In the genomic region with DNA sequence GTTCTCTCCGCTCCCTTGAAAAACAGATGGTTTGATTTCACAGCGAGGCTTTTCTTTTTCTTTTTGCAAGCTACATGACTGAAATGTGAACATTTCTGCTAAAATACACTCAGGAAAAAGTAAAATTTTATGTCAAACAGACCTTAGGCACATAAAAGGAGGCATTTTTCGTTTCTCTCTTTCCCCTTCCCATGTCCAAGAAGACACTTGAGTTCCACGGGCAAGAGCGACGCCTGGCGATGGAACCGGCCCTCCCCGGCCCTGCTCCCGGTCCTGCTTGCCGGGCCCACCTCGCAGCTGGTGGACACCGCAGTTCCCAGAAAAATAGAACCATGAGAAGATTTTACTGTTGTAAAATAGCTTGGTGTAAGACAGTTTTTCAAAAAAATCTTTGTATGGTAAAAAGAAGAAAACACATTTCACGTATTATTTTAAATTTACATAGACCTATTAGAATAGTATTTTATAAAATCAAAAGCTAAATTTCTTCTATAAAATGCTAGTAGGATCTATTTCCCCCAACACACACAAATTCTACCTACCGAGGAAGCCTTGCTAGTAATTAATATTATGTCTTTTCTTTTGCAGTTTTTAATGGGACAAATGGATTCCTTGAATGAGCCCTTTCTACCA, we compare ENCODE assay signal across 1 cellular context.
TF ChIP-seq lines count a peak whose summit lies in the region.

No MANE protein-coding gene starts in this region.

TF ChIP-seq in HepG2, 621 proteins besides CTCF, POLR2A, EP300 and RAD21 (continued from another document):
- TF ChIP-seq, protein P1, sequence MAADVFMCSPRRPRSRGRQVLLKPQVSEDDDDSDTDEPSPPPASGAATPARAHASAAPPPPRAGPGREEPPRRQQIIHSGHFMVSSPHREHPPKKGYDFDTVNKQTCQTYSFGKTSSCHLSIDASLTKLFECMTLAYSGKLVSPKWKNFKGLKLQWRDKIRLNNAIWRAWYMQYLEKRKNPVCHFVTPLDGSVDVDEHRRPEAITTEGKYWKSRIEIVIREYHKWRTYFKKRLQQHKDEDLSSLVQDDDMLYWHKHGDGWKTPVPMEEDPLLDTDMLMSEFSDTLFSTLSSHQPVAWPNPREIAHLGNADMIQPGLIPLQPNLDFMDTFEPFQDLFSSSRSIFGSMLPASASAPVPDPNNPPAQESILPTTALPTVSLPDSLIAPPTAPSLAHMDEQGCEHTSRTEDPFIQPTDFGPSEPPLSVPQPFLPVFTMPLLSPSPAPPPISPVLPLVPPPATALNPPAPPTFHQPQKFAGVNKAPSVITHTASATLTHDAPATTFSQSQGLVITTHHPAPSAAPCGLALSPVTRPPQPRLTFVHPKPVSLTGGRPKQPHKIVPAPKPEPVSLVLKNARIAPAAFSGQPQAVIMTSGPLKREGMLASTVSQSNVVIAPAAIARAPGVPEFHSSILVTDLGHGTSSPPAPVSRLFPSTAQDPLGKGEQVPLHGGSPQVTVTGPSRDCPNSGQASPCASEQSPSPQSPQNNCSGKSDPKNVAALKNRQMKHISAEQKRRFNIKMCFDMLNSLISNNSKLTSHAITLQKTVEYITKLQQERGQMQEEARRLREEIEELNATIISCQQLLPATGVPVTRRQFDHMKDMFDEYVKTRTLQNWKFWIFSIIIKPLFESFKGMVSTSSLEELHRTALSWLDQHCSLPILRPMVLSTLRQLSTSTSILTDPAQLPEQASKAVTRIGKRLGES (CRISPR knock-in tag; IDR thresholded peaks at IDR 0.05; ENCODE audit: borderline replicate concordance) = 0 out of 2 replicates have a peak, but pooled peaks have one; percentile 57
- 0 out of 2 replicates have a peak, but pooled peaks have one; percentile 45 for TF ChIP-seq ZNF124 (CRISPR knock-in tag; IDR thresholded peaks at IDR 0.05)
- TF ChIP-seq HNRNPH1 (optimal IDR thresholded peaks at IDR 0.05; ENCODE audit: low read depth, low read length) = no peak
- peak; percentile 63; the same call in 1 of the 2 replicates for TF ChIP-seq ZKSCAN8 (CRISPR knock-in tag; IDR thresholded peaks at IDR 0.05; ENCODE audit: borderline replicate concordance)
- TF ChIP-seq KLF11 (CRISPR knock-in tag; IDR thresholded peaks at IDR 0.05) = 0 out of 2 replicates have a peak, but pooled peaks have one; percentile 36
- peak; percentile 24; the same call in 1 of the 2 replicates for TF ChIP-seq FOSL2 (CRISPR knock-in tag; IDR thresholded peaks at IDR 0.05)
- TF ChIP-seq GABPB1 (CRISPR knock-in tag; IDR thresholded peaks at IDR 0.05) = peak; percentile 29; the same call in 1 of the 2 replicates
- no peak for TF ChIP-seq SRSF4 (IDR thresholded peaks at IDR 0.05; ENCODE audit: low read depth, low read length, poor library complexity, severe bottlenecking)
- no peak for TF ChIP-seq SOX13 (IDR thresholded peaks at IDR 0.05)
- TF ChIP-seq SOX13 (CRISPR knock-in tag; conservative IDR thresholded peaks at IDR 0.05 in 1 of 2, IDR thresholded peaks at IDR 0.05 in 1 of 2) = peak in 1 of 2 experiments; percentile 33; a peak in 1 of 4 replicates
- no peak for TF ChIP-seq ZFP36L1 (CRISPR knock-in tag; IDR thresholded peaks at IDR 0.05)
- TF ChIP-seq, protein P2, sequence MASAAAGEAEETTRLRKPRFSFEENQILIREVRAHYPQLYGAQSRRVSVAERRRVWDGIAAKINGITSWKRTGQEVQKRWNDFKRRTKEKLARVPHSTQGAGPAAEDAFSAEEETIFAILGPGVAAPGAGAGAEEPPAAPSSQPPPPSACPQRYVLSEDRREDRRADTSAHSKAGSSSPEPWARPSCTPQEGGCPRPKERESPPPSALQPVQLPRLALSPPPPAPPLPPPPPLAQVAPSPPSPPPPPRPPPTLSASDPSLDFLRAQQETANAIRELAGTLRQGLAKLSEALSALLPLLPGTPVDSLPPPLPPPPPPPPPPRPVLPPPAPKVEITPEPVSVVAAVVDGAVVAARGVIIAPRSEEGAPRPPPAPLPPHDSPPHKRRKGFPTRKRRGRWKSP (CRISPR knock-in tag; IDR thresholded peaks at IDR 0.05) = 0 out of 2 replicates have a peak, but pooled peaks have one; percentile 1
- TF ChIP-seq ESRRA (CRISPR knock-in tag; IDR thresholded peaks at IDR 0.05; ENCODE audit: low read depth) = 0 out of 2 replicates have a peak, but pooled peaks have one; percentile 16
- TF ChIP-seq NKX3-1 (CRISPR knock-in tag; IDR thresholded peaks at IDR 0.05) = 0 out of 2 replicates have a peak, but pooled peaks have one; percentile 6
- TF ChIP-seq YY1 (IDR thresholded peaks at IDR 0.05; ENCODE audit: insufficient read depth, insufficient replicate concordance, low read depth, low read length) = peak; percentile 44
- TF ChIP-seq, protein P3, sequence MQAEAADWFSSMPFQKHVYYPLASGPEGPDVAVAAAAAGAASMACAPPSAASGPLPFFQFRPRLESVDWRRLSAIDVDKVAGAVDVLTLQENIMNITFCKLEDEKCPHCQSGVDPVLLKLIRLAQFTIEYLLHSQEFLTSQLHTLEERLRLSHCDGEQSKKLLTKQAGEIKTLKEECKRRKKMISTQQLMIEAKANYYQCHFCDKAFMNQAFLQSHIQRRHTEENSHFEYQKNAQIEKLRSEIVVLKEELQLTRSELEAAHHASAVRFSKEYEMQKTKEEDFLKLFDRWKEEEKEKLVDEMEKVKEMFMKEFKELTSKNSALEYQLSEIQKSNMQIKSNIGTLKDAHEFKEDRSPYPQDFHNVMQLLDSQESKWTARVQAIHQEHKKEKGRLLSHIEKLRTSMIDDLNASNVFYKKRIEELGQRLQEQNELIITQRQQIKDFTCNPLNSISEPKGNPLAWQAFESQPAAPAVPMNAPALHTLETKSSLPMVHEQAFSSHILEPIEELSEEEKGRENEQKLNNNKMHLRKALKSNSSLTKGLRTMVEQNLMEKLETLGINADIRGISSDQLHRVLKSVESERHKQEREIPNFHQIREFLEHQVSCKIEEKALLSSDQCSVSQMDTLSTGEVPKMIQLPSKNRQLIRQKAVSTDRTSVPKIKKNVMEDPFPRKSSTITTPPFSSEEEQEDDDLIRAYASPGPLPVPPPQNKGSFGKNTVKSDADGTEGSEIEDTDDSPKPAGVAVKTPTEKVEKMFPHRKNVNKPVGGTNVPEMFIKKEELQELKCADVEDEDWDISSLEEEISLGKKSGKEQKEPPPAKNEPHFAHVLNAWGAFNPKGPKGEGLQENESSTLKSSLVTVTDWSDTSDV (CRISPR knock-in tag; IDR thresholded peaks at IDR 0.05) = no peak
- TF ChIP-seq, protein P4, sequence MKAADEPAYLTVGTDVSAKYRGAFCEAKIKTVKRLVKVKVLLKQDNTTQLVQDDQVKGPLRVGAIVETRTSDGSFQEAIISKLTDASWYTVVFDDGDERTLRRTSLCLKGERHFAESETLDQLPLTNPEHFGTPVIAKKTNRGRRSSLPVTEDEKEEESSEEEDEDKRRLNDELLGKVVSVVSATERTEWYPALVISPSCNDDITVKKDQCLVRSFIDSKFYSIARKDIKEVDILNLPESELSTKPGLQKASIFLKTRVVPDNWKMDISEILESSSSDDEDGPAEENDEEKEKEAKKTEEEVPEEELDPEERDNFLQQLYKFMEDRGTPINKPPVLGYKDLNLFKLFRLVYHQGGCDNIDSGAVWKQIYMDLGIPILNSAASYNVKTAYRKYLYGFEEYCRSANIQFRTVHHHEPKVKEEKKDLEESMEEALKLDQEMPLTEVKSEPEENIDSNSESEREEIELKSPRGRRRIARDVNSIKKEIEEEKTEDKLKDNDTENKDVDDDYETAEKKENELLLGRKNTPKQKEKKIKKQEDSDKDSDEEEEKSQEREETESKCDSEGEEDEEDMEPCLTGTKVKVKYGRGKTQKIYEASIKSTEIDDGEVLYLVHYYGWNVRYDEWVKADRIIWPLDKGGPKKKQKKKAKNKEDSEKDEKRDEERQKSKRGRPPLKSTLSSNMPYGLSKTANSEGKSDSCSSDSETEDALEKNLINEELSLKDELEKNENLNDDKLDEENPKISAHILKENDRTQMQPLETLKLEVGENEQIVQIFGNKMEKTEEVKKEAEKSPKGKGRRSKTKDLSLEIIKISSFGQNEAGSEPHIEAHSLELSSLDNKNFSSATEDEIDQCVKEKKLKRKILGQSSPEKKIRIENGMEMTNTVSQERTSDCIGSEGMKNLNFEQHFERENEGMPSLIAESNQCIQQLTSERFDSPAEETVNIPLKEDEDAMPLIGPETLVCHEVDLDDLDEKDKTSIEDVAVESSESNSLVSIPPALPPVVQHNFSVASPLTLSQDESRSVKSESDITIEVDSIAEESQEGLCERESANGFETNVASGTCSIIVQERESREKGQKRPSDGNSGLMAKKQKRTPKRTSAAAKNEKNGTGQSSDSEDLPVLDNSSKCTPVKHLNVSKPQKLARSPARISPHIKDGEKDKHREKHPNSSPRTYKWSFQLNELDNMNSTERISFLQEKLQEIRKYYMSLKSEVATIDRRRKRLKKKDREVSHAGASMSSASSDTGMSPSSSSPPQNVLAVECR (CRISPR knock-in tag; IDR thresholded peaks at IDR 0.05; ENCODE audit: borderline replicate concordance) = peak; percentile 2; the same call in 1 of the 2 replicates
- TF ChIP-seq MED1 (CRISPR knock-in tag; IDR thresholded peaks at IDR 0.05) = 0 out of 2 replicates have a peak, but pooled peaks have one; percentile 7
- peak; percentile 45; the same call in 1 of the 2 replicates for TF ChIP-seq SAP130 (CRISPR knock-in tag; IDR thresholded peaks at IDR 0.05; ENCODE audit: low read depth)
- 0 out of 2 replicates have a peak, but pooled peaks have one; percentile 34 for TF ChIP-seq SP2 (CRISPR knock-in tag; IDR thresholded peaks at IDR 0.05)
- peak; percentile 31 for TF ChIP-seq TEAD3 (CRISPR knock-in tag; optimal IDR thresholded peaks at IDR 0.05; ENCODE audit: borderline replicate concordance)
- TF ChIP-seq KLF6 (CRISPR knock-in tag; IDR thresholded peaks at IDR 0.05) = 0 out of 2 replicates have a peak, but pooled peaks have one; percentile 61
- no peak for TF ChIP-seq LCORL (IDR thresholded peaks at IDR 0.05)
- peak; percentile 56 for TF ChIP-seq LCORL (CRISPR knock-in tag; IDR thresholded peaks at IDR 0.05)
- TF ChIP-seq, protein P5, sequence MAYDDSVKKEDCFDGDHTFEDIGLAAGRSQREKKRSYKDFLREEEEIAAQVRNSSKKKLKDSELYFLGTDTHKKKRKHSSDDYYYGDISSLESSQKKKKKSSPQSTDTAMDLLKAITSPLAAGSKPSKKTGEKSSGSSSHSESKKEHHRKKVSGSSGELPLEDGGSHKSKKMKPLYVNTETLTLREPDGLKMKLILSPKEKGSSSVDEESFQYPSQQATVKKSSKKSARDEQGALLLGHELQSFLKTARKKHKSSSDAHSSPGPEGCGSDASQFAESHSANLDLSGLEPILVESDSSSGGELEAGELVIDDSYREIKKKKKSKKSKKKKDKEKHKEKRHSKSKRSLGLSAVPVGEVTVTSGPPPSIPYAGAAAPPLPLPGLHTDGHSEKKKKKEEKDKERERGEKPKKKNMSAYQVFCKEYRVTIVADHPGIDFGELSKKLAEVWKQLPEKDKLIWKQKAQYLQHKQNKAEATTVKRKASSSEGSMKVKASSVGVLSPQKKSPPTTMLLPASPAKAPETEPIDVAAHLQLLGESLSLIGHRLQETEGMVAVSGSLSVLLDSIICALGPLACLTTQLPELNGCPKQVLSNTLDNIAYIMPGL (CRISPR knock-in tag; IDR thresholded peaks at IDR 0.05; ENCODE audit: borderline replicate concordance in 1 of 2, low read depth in 1 of 2) = peak; percentile 56 to 67; a peak in 2 of 4 replicates
- TF ChIP-seq ZNF234 (CRISPR knock-in tag; conservative IDR thresholded peaks at IDR 0.05) = 0 out of 2 replicates have a peak, but pooled peaks have one; percentile 8
- TF ChIP-seq, protein P6, sequence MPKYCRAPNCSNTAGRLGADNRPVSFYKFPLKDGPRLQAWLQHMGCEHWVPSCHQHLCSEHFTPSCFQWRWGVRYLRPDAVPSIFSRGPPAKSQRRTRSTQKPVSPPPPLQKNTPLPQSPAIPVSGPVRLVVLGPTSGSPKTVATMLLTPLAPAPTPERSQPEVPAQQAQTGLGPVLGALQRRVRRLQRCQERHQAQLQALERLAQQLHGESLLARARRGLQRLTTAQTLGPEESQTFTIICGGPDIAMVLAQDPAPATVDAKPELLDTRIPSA (CRISPR knock-in tag; IDR thresholded peaks at IDR 0.05; ENCODE audit: borderline replicate concordance) = no peak
- 0 out of 2 replicates have a peak, but pooled peaks have one; percentile 45 for TF ChIP-seq EZH2 (conservative IDR thresholded peaks at IDR 0.05; ENCODE audit: low read depth, low read length)
